In the genomic region with DNA sequence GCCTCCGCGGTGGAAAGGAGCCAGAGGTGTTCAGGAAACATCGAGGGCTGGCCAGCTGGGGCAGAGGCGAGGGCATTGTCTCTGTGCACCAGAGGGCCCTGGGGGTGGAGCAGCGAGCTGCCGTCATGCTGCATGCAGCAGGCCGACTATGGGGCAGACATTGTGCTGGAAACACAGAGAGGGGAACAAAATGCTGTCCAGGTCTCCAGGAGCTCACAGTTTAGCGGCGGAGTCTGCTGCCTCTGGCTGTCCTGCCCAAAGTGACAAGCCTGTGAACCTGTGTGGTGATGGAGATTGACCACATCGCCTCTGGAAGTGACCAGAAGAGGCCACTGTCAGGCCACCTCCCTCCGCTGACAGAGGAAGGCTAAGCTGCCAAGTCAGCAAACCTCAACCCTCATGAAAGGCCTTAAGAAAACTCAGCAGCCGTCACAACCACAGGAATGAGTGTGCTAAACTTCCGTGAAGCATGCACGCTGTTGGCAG, we compare ENCODE assay signal across 8 cellular contexts. TPM values are rescaled to one million over a fixed set of nuclear protein-coding genes. Genes with fewer than 3 reads are reported as not detected.
DNase-seq lines count a peak whose midpoint lies in the region; ATAC-seq and TF ChIP-seq lines count a peak whose summit lies in the region.

No MANE protein-coding gene starts in this region.

- 65 to 69% methylated on average over 14 of the region's 14 CpGs for WGBS in aorta, 2 donors

- DNase-seq in NK-92 treated with Interleukin-12 subunit alpha and Interleukin-12 subunit beta, amount 100 ng/mL, for 24 hours (lab: John Stamatoyannopoulos, UW) = peak; percentile 52
- DNase-seq in NK-92 (lab: John Stamatoyannopoulos, UW; ENCODE audit: unreplicated experiment) (no peak), MCF 10A (ENCODE audit: unreplicated experiment) (peak; percentile 23), medulla oblongata (ENCODE audit: extremely low spot score) (peak; percentile 80), aorta (peak in 1 of 2 donors; percentile 67), A673 (ENCODE audit: low spot score) (no peak), SHP77 treated with DMSO at 0.1 percent for 48 hours (lab: John Stamatoyannopoulos, UW) (no peak)
- peak; percentile 59 for DNase-seq in T-helper 2 cell treated with Interferon-gamma antibody and Interleukin-4, amounts not matched to agents 5 μg/mL and 100 μg/mL, for 36 hours (ENCODE audit: low spot score)

- H3K4me1 ChIP-seq in aorta (ENCODE audit: control insufficient read depth in 1 of 2, insufficient read depth in 2 of 2, low read length in 2 of 2) = no peaks in the 10 kb centered on the region
- H3K4me1 ChIP-seq in A673 (ENCODE audit: insufficient read depth, low read length, poor library complexity, severe bottlenecking) = no peaks in the 10 kb centered on the region

- intact Hi-C loops in MCF 10A (cut with micrococcal nuclease) (no loop called here), aorta (cut with DNase I) (no loop called here), A673 (cut with micrococcal nuclease; ENCODE audit: unreplicated experiment) (no loop called here)

- H3K27ac Mint-ChIP-seq in T-helper 2 cell treated with Interferon-gamma antibody and Interleukin-4, amounts not matched to agents 5 μg/mL and 100 μg/mL, for 36 hours = peak overlapping the region; percentile 90
- H3K27ac Mint-ChIP-seq in MCF 10A (ENCODE audit: low read depth, unreplicated experiment) = no peak overlapping the region

- POLR2A ChIA-PET in MCF 10A (lab: Yijun Ruan, JAX) = interaction anchor here (0.6 kb wide), 1 partner anchor 20 kb away, joined by 4 read pairs; no protein-coding TSS in a partner anchor
- POLR2A ChIA-PET in A673 (lab: Charles Lee; ENCODE audit: low non-redundant PET) = no interaction called here

- BruUV-seq in MCF 10A (replicated peaks; lab: Mats Ljungman, UMichigan) (no TSS peak), A673 (replicated peaks; lab: Mats Ljungman, UMichigan) (no TSS peak)

- H3K27ac ChIP-seq in aorta (ENCODE audit: low read depth in 1 of 2, low read length in 2 of 2) (no peak overlapping the region), A673 (ENCODE audit: low read depth, low read length, poor library complexity, severe bottlenecking) (no peak overlapping the region)

- CTCF ChIA-PET in MCF 10A (lab: Yijun Ruan, JAX) = interaction anchor here (0.6 to 0.8 kb wide), 2 partner anchors 23 to 122 kb away, joined by 3 to 4 read pairs; no protein-coding TSS in a partner anchor
- CTCF ChIA-PET in A673 (lab: Charles Lee) = no interaction called here

- no peaks in the 10 kb centered on the region for H3K9me3 Mint-ChIP-seq in T-helper 2 cell treated with Interferon-gamma antibody and Interleukin-4, amounts not matched to agents 5 μg/mL and 100 μg/mL, for 36 hours
- no peaks in the 10 kb centered on the region for H3K9me3 Mint-ChIP-seq in MCF 10A (ENCODE audit: unreplicated experiment)

- H3K4me3 ChIP-seq in aorta (ENCODE audit: low read length in 2 of 2) (no peak overlapping the region), A673 (ENCODE audit: low read depth, low read length, poor library complexity, severe bottlenecking) (no peak overlapping the region)

- H3K36me3 Mint-ChIP-seq in T-helper 2 cell treated with Interferon-gamma antibody and Interleukin-4, amounts not matched to agents 5 μg/mL and 100 μg/mL, for 36 hours (ENCODE audit: low read depth) = peaks cover 2% of the 10 kb centered on the region
- H3K36me3 Mint-ChIP-seq in MCF 10A (ENCODE audit: insufficient read depth, unreplicated experiment) = no peaks in the 10 kb centered on the region

- ATAC-seq in aorta (ENCODE audit: low FRiP score) = peak; percentile 33

- H3K4me1 Mint-ChIP-seq in T-helper 2 cell treated with Interferon-gamma antibody and Interleukin-4, amounts not matched to agents 5 μg/mL and 100 μg/mL, for 36 hours (ENCODE audit: low read depth) = peaks cover 53% of the 10 kb centered on the region
- H3K4me1 Mint-ChIP-seq in MCF 10A (ENCODE audit: insufficient read depth, unreplicated experiment) = no peaks in the 10 kb centered on the region

- H3K4me3 Mint-ChIP-seq in T-helper 2 cell treated with Interferon-gamma antibody and Interleukin-4, amounts not matched to agents 5 μg/mL and 100 μg/mL, for 36 hours = peak overlapping the region; percentile 38
- H3K4me3 Mint-ChIP-seq in MCF 10A (ENCODE audit: unreplicated experiment) = no peak overlapping the region

- H3K27me3 ChIP-seq in aorta (ENCODE audit: control insufficient read depth in 1 of 2, insufficient read depth in 2 of 2, low read length in 1 of 2) (no peaks in the 10 kb centered on the region), A673 (replicated peaks; ENCODE audit: insufficient read depth, low read depth, low read length, poor library complexity) (no peaks in the 10 kb centered on the region)

- H3K27me3 Mint-ChIP-seq in T-helper 2 cell treated with Interferon-gamma antibody and Interleukin-4, amounts not matched to agents 5 μg/mL and 100 μg/mL, for 36 hours (ENCODE audit: low read depth) = no peaks in the 10 kb centered on the region
- peaks cover 4% of the 10 kb centered on the region for H3K27me3 Mint-ChIP-seq in MCF 10A (ENCODE audit: insufficient read depth, unreplicated experiment)

- H3K36me3 ChIP-seq in aorta (ENCODE audit: control insufficient read depth in 1 of 2, insufficient read depth in 2 of 2, low read length in 1 of 2) (no peaks in the 10 kb centered on the region), A673 (ENCODE audit: insufficient read depth, low read length, poor library complexity, severe bottlenecking) (no peaks in the 10 kb centered on the region)

- H3K9me3 ChIP-seq in aorta (ENCODE audit: control insufficient read depth, low read length) (no peaks in the 10 kb centered on the region), A673 (ENCODE audit: low read depth, low read length, poor library complexity, severe bottlenecking) (no peaks in the 10 kb centered on the region)

- no peak for TF ChIP-seq CTCF in MCF 10A (IDR thresholded peaks at IDR 0.05; ENCODE audit: unreplicated experiment)
- no peak for TF ChIP-seq CTCF in A673 (conservative IDR thresholded peaks at IDR 0.05; ENCODE audit: low read depth, low read length)

RNA-seq across cellular contexts. Expression of gene SASH3, which starts 20.1 kb away (rescaled TPM):
- total RNA-seq in MCF 10A (2022) (not detected in 2 replicates), aorta (10 to 100 TPM; 12.7 to 16.1 TPM), A673 (2021) (not detected in 2 replicates)
- polyA plus RNA-seq in aorta = 1 to 10 TPM in 1 of 2 donors, under 1 TPM in 1; 0.90 to 8.4 TPM

RNA-seq across cellular contexts. Expression of gene XPNPEP2, which starts 20.8 kb away (rescaled TPM):
- total RNA-seq in MCF 10A (2022) (not detected in 2 replicates), aorta (10 to 100 TPM in 1 of 2 donors, 1 to 10 TPM in 1; 3.3 to 24.8 TPM), A673 (2021) (not detected in 2 replicates)
- 1 to 10 TPM in 1 of 2 donors, under 1 TPM in 1; 0.26 to 5.5 TPM for polyA plus RNA-seq in aorta

Comparison
In these comparisons a context has a peak if more than half of its experiments do, and no peak if none do; other contexts are left out.
1. DNase-seq: peak in NK-92 treated with Interleukin-12 subunit alpha and Interleukin-12 subunit beta, amount 100 ng/mL, for 24 hours (single experiment), T-helper 2 cell treated with Interferon-gamma antibody and Interleukin-4, amounts not matched to agents 5 μg/mL and 100 μg/mL, for 36 hours (single experiment), MCF 10A (single experiment) and medulla oblongata (single experiment); none in NK-92 (single experiment), A673 (single experiment) and SHP77 treated with DMSO at 0.1 percent for 48 hours (single experiment).
2. RNA of gene SASH3, which starts 20.1 kb away (total RNA-seq): 12.7 to 16.1 TPM in aorta; not detected in MCF 10A and not detected in A673; every median in the first group is over 10 times any median in the second.